ENCODE assay signal across 32 cellular contexts in genomic region chr3:104452697-104453096, GRCh38.
"Had no signal": no experiment of that assay in that cellular context is flagged by ENCODE, and none has a peak within 500 bp of the region (broad histone marks: within the 10 kb centered on the region; RNA-seq: fewer than 3 reads in every experiment).

No MANE protein-coding gene starts in this region.

- H3K4me1 Mint-ChIP-seq: activated B cell treated with CpG ODN at 0.5 μM for 24 hours; activated T-helper 17 cell treated with anti-CD3 and anti-CD28 coated beads, Interleukin-2, amount 50 U/mL, for 72 hours; central memory CD8-positive, alpha-beta T cell had no signal

- H3K36me3 Mint-ChIP-seq: activated naive CD8-positive, alpha-beta T cell had no signal

- H3K27ac Mint-ChIP-seq: activated B cell treated with CpG ODN at 0.5 μM for 24 hours; activated CD8-positive, alpha-beta T cell treated with anti-CD3 and anti-CD28 coated beads for 36 hours; activated naive CD8-positive, alpha-beta T cell; activated T-helper 17 cell treated with anti-CD3 and anti-CD28 coated beads, Interleukin-2, amount 50 U/mL, for 72 hours; T-helper 1 cell treated with Interleukin-12 subunit alpha and Interleukin-12 subunit beta and Interleukin-4 antibody, amounts not matched to agents 30 μg/mL and 1 μg/mL, for 36 hours; T-helper 2 cell treated with Interferon-gamma antibody and Interleukin-4, amounts not matched to agents 5 μg/mL and 100 μg/mL, for 36 hours had no signal

- H3K27ac ChIP-seq: brain microvascular endothelial cell, foreskin keratinocyte, gastrocnemius medialis, heart left ventricle, WERI-Rb-1 had no signal

- DNase-seq: activated B cell treated with CpG ODN at 0.5 μM for 24 hours; activated CD4-positive, alpha-beta T cell treated with anti-CD3 and anti-CD28 coated beads for 48 hours; activated CD4-positive, alpha-beta T cell treated with anti-CD3 and anti-CD28 coated beads, Interleukin-2, amount 50 U/mL, for 1 hour; activated CD4-positive, alpha-beta T cell treated with anti-CD3 and anti-CD28 coated beads, Interleukin-2, amount 50 U/mL, for 48 hours; activated CD8-positive, alpha-beta memory T cell treated with anti-CD3 and anti-CD28 coated beads for 24 hours; activated CD8-positive, alpha-beta T cell treated with anti-CD3 and anti-CD28 coated beads for 36 hours; activated effector memory CD4-positive, alpha-beta T cell treated with Interleukin-2 at 50 U/mL for 16 hours; activated gamma-delta T cell treated with Interleukin-2 at 50 U/mL for 16 hours; activated naive CD4-positive, alpha-beta T cell treated with anti-CD3 and anti-CD28 coated beads, Interleukin-2, amount 50 U/mL, for 16 hours; activated naive CD4-positive, alpha-beta T cell treated with Interleukin-2 at 50 U/mL for 16 hours; activated T-cell treated with anti-CD3 and anti-CD28 coated beads, Interleukin-2, amount 50 U/mL, for 4 hours; amniotic stem cell; anterior cingulate cortex; brain microvascular endothelial cell; cortex of kidney; effector CD8-positive, alpha-beta T cell; foreskin keratinocyte; gastrocnemius medialis; glutamatergic neuron; heart left ventricle; T1000; WERI-Rb-1 had no signal

- H3K27me3 Mint-ChIP-seq: activated B cell treated with CpG ODN at 0.5 μM for 24 hours; activated CD8-positive, alpha-beta T cell treated with anti-CD3 and anti-CD28 coated beads for 36 hours; activated naive CD8-positive, alpha-beta T cell; activated T-helper 17 cell treated with anti-CD3 and anti-CD28 coated beads, Interleukin-2, amount 50 U/mL, for 72 hours; central memory CD8-positive, alpha-beta T cell had no signal

- H3K4me1 ChIP-seq: gastrocnemius medialis, heart left ventricle had no signal

- H3K4me3 ChIP-seq: gastrocnemius medialis, heart left ventricle had no signal

- H3K27me3 ChIP-seq: brain microvascular endothelial cell, foreskin keratinocyte, gastrocnemius medialis, heart left ventricle had no signal

- FAIRE-seq: astrocyte, bronchial epithelial cell, colon had no signal

- ATAC-seq: activated CD4-positive, CD25-positive, alpha-beta regulatory T cell treated with anti-CD3 and anti-CD28 coated beads, Interleukin-2, amount 50 U/mL, for 24 hours; activated CD8-positive, alpha-beta T cell treated with anti-CD3 and anti-CD28 coated beads for 36 hours; activated T-cell treated with anti-CD3 and anti-CD28 coated beads, Interleukin-2, amount 50 U/mL, for 4 hours; activated T-helper 17 cell treated with anti-CD3 and anti-CD28 coated beads, Interleukin-2, amount 50 U/mL, for 72 hours; esophagus mucosa; foreskin keratinocyte; gastrocnemius medialis; heart left ventricle had no signal

- H3K4me3 Mint-ChIP-seq: activated B cell treated with CpG ODN at 0.5 μM for 24 hours; activated CD8-positive, alpha-beta T cell treated with anti-CD3 and anti-CD28 coated beads for 36 hours; activated naive CD8-positive, alpha-beta T cell; activated T-cell treated with anti-CD3 and anti-CD28 coated beads, Interleukin-2, amount 50 U/mL, for 4 hours; activated T-helper 17 cell treated with anti-CD3 and anti-CD28 coated beads, Interleukin-2, amount 50 U/mL, for 72 hours; central memory CD8-positive, alpha-beta T cell; T-helper 1 cell treated with Interleukin-12 subunit alpha and Interleukin-12 subunit beta and Interleukin-4 antibody, amounts not matched to agents 30 μg/mL and 1 μg/mL, for 36 hours; T-helper 2 cell treated with Interferon-gamma antibody and Interleukin-4, amounts not matched to agents 5 μg/mL and 100 μg/mL, for 36 hours had no signal

- H3K9me3 ChIP-seq: gastrocnemius medialis, heart left ventricle had no signal

- H3K9me3 Mint-ChIP-seq: activated CD8-positive, alpha-beta T cell treated with anti-CD3 and anti-CD28 coated beads for 36 hours; activated T-cell treated with anti-CD3 and anti-CD28 coated beads, Interleukin-2, amount 50 U/mL, for 4 hours; activated T-helper 17 cell treated with anti-CD3 and anti-CD28 coated beads, Interleukin-2, amount 50 U/mL, for 72 hours; central memory CD8-positive, alpha-beta T cell; T-helper 1 cell treated with Interleukin-12 subunit alpha and Interleukin-12 subunit beta and Interleukin-4 antibody, amounts not matched to agents 30 μg/mL and 1 μg/mL, for 36 hours; T-helper 2 cell treated with Interferon-gamma antibody and Interleukin-4, amounts not matched to agents 5 μg/mL and 100 μg/mL, for 36 hours had no signal

- H3K36me3 ChIP-seq: brain microvascular endothelial cell, gastrocnemius medialis, heart left ventricle, WERI-Rb-1 had no signal
